In the genomic region with DNA sequence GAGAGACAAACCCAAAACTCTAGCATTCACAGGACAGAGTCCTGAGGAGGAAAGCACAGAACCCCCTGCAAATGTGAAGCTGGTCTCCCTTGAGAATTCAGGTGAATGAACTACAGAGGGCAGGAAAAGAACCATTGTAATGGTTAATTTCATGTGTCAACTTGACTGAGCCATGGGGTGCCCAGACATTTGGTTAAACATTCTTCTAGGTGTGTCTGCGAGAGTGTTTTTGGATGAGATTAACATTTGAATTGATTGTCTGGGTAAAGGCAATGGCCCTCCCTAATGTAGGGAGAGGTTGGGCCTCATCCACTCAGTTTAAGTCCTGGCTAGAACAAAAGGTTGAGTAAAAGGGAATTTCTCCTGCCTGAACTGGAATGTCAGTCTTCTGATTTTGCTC, we compare ENCODE assay signal across 20 cellular contexts. TPM values are rescaled to one million over a fixed set of nuclear protein-coding genes. Genes with fewer than 3 reads are reported as not detected.
A peak's percentile ranks its signal among the peaks of the same experiment; 100 is the strongest.
DNase-seq lines count a peak whose midpoint lies in the region; ATAC-seq and TF ChIP-seq lines count a peak whose summit lies in the region.
"Had no signal": no experiment of that assay in that cellular context is flagged by ENCODE, and none has a peak within 500 bp of the region (broad histone marks: within the 10 kb centered on the region; RNA-seq: fewer than 3 reads in every experiment).

No MANE protein-coding gene starts in this region.

- H3K9me3 ChIP-seq in H9 (ENCODE audit: control insufficient read depth, low read depth, low read length) (no peaks in the 10 kb centered on the region), iPS DF 6.9 (ENCODE audit: control insufficient read depth, insufficient read depth, low read length) (no peaks in the 10 kb centered on the region), T-helper 17 cell (ENCODE audit: control insufficient read depth, low read length, poor library complexity, severe bottlenecking) (no peaks in the 10 kb centered on the region)
- H3K9me3 ChIP-seq: A549 had no signal

- H3K27ac ChIP-seq in C4-2B = peak overlapping the region; percentile 19; the same call in 1 of the 2 replicates
- no peak overlapping the region for H3K27ac ChIP-seq in H9 (ENCODE audit: insufficient read length, low read depth, low read length)
- peak overlapping the region; percentile 60; the same call in 1 of the 2 replicates for H3K27ac ChIP-seq in VCaP
- H3K27ac ChIP-seq in iPS DF 6.9 (ENCODE audit: low read length) = no peak overlapping the region

- H3K27me3 ChIP-seq in H9 (ENCODE audit: insufficient read depth, low read length) (no peaks in the 10 kb centered on the region), iPS DF 6.9 (ENCODE audit: control insufficient read depth, insufficient read depth, low read length) (no peaks in the 10 kb centered on the region)

- H3K36me3 Mint-ChIP-seq in H9 (ENCODE audit: insufficient read depth in 1 of 3, low read depth in 3 of 3) (peaks cover 0 to 3% (median 0%) of the 10 kb centered on the region in 3 experiments; a peak in 2 of 7 replicates), T-helper 17 cell (ENCODE audit: low read depth) (peaks cover 3% of the 10 kb centered on the region)
- H3K36me3 Mint-ChIP-seq: CD4-positive, alpha-beta memory T cell had no signal

- no peak overlapping the region for H2AFZ ChIP-seq in H9 (ENCODE audit: low read length)

- H3K4me3 Mint-ChIP-seq in H9 (peak overlapping the region; percentile 6 to 36; a peak in 2 of 5 replicates), T-helper 17 cell (no peak overlapping the region)
- H3K4me3 Mint-ChIP-seq: CD4-positive, alpha-beta memory T cell had no signal

- H3K79me2 ChIP-seq in H9 (ENCODE audit: insufficient read depth, low read length) = no peaks in the 10 kb centered on the region

- H3K27me3 Mint-ChIP-seq in H9 (ENCODE audit: low read depth) (no peaks in the 10 kb centered on the region; the same call in 1 of the 2 replicates), T-helper 17 cell (peaks cover 2% of the 10 kb centered on the region)
- H3K27me3 Mint-ChIP-seq: CD4-positive, alpha-beta memory T cell had no signal

- H3K4me1 Mint-ChIP-seq in H9 (peaks cover 26 to 42% of the 10 kb centered on the region in 2 experiments), T-helper 17 cell (peaks cover 2% of the 10 kb centered on the region)

- no peak overlapping the region for H3K9ac ChIP-seq in H9 (ENCODE audit: extremely low read depth, insufficient read length, low read length)

- H3K14ac ChIP-seq in H9 (ENCODE audit: insufficient read depth, low read length) = no peak overlapping the region

- no peak overlapping the region for H3T11ph ChIP-seq in H9 (ENCODE audit: low read length)

- H4K8ac ChIP-seq in H9 (replicated peaks; ENCODE audit: insufficient read length, low read depth, low read length) = no peak overlapping the region

- H2BK5ac ChIP-seq in H9 (ENCODE audit: insufficient read length, low read length) = no peak overlapping the region

- no peaks in the 10 kb centered on the region for H3K36me3 ChIP-seq in iPS DF 6.9 (ENCODE audit: control insufficient read depth, insufficient read depth, low read length)

- no CpG with 5 or more reads among the region's 1 CpG for WGBS in H9 (ENCODE audit: extremely low coverage, insufficient read length, low lambda C conversion rate)
- WGBS in iPS DF 6.9 (ENCODE audit: insufficient coverage, insufficient read length) = no CpG with 5 or more reads among the region's 1 CpG

- H3K4me3 ChIP-seq in iPS DF 6.9 (ENCODE audit: low read length) = no peak overlapping the region
- H3K4me3 ChIP-seq: A549 had no signal

- H3K27ac Mint-ChIP-seq in H9 (peak overlapping the region; percentile 73 to 99 (median 87); a peak in 6 of 7 replicates), T-helper 17 cell (no peak overlapping the region)
- H3K27ac Mint-ChIP-seq: CD4-positive, alpha-beta memory T cell had no signal

- H4K20me1 ChIP-seq in H9 (ENCODE audit: control insufficient read depth, insufficient read depth, insufficient read length) = no peaks in the 10 kb centered on the region

- no peak for ATAC-seq in stimulated activated naive CD8-positive, alpha-beta T cell treated with anti-CD3 and anti-CD28 coated beads, Interleukin-15, Interleukin-2, amounts not matched to agents 100 U/mL and 50 U/mL, for 24 hours
- ATAC-seq in T-helper 17 cell = no peak
- ATAC-seq: A549, SK-N-SH treated with all-trans-retinoic acid at 6 μM for 48 hours had no signal

- no peak overlapping the region for H3K4me2 ChIP-seq in H9 (ENCODE audit: insufficient read depth, insufficient read length, low read length)
- H3K4me2 ChIP-seq: A549 had no signal

- no peak overlapping the region for H4K5ac ChIP-seq in H9 (ENCODE audit: insufficient read length, low read depth, low read length)

- no peak overlapping the region for H3K4ac ChIP-seq in H9 (ENCODE audit: low read depth, low read length)

- no peak overlapping the region for H2BK20ac ChIP-seq in H9 (ENCODE audit: low read depth, low read length, poor library complexity, severe bottlenecking)

- H3K56ac ChIP-seq in H9 (ENCODE audit: insufficient read length, low read depth, low read length) = no peak overlapping the region

- H2BK15ac ChIP-seq in H9 (ENCODE audit: low read depth, low read length) = no peak overlapping the region

- peak; percentile 78 for DNase-seq in H9
- DNase-seq in iPS DF 6.9 (ENCODE audit: low read depth, low spot score) = peak; percentile 74
- no peak for DNase-seq in stimulated activated naive CD8-positive, alpha-beta T cell treated with anti-CD3 and anti-CD28 coated beads, Interleukin-15, Interleukin-2, amounts not matched to agents 100 U/mL and 50 U/mL, for 24 hours
- DNase-seq in 8988T = no peak
- no peak for DNase-seq in SHP77 treated with DMSO at 0.1 percent for 48 hours (lab: John Stamatoyannopoulos, UW)
- DNase-seq in T-helper 17 cell = no peak
- DNase-seq: CD4-positive, alpha-beta memory T cell; DMS53; EL; IMR-90; NCI-H1417 treated with DMSO at 0.1 percent for 48 hours; NCI-H2029 treated with DMSO at 0.1 percent for 48 hours; NCI-H510A; NCI-H774; OCI-M1; SIG-M5 had no signal

- H3K4me1 ChIP-seq in H9 (ENCODE audit: insufficient read depth, low read length) = no peaks in the 10 kb centered on the region; the same call in 1 of the 2 replicates
- peaks cover 1% of the 10 kb centered on the region; the same call in 1 of the 2 replicates for H3K4me1 ChIP-seq in iPS DF 6.9 (ENCODE audit: control insufficient read depth, insufficient read depth, low read length)

- H3K9me3 Mint-ChIP-seq in H9 = peaks cover 0 to 5% of the 10 kb centered on the region in 2 experiments; a peak in 1 of 5 replicates
- H3K9me3 Mint-ChIP-seq: CD4-positive, alpha-beta memory T cell had no signal

- no peaks in the 10 kb centered on the region for H3K23me2 ChIP-seq in H9 (ENCODE audit: insufficient read length, low read depth, low read length, poor library complexity, severe bottlenecking)

- no peak overlapping the region for H2BK120ac ChIP-seq in H9 (ENCODE audit: low read depth, low read length, poor library complexity, severe bottlenecking)

- no peak overlapping the region for H2BK12ac ChIP-seq in H9 (ENCODE audit: insufficient read length, low read depth, low read length)

- H3K23ac ChIP-seq in H9 (ENCODE audit: insufficient read length, low read depth, low read length) = no peak overlapping the region

- TF ChIP-seq CTCF in C4-2B (conservative IDR thresholded peaks at IDR 0.05) (no peak), H9 (conservative IDR thresholded peaks at IDR 0.05) (no peak), VCaP (conservative IDR thresholded peaks at IDR 0.05) (no peak)

- H3K79me1 ChIP-seq in H9 (ENCODE audit: insufficient read depth, low read depth, low read length, poor library complexity, severe bottlenecking) = no peaks in the 10 kb centered on the region

- H4K91ac ChIP-seq in H9 (ENCODE audit: insufficient read length, low read depth, low read length) = no peak overlapping the region

- H2AK5ac ChIP-seq in H9 (ENCODE audit: insufficient read length, low read length) = no peak overlapping the region

- H3K18ac ChIP-seq in H9 (ENCODE audit: insufficient read length, low read depth, low read length) = no peak overlapping the region

RNA-seq across cellular contexts. Expression of a gene that starts 15.7 kb away (rescaled TPM):
- total RNA-seq in H9 (2021) (75.2 and 78.9 TPM in 2 replicates), T-helper 17 cell (1 to 10 TPM in 1 of 2 donors, under 1 TPM in 1; 0.67 to 1.4 TPM)

Comparison
In these comparisons a context has a peak if more than half of its experiments do, and no peak if none do; other contexts are left out.
1. H3K27ac ChIP-seq: peak in C4-2B (single experiment) and VCaP (single experiment); none in H9 (single experiment) and iPS DF 6.9 (single experiment).
2. DNase-seq: peak in H9 (single experiment) and iPS DF 6.9 (single experiment); none in stimulated activated naive CD8-positive, alpha-beta T cell treated with anti-CD3 and anti-CD28 coated beads, Interleukin-15, Interleukin-2, amounts not matched to agents 100 U/mL and 50 U/mL, for 24 hours (single experiment), 8988T (single experiment), SHP77 treated with DMSO at 0.1 percent for 48 hours (single experiment) and T-helper 17 cell (0 of 3).
3. RNA of a gene that starts 15.7 kb away (total RNA-seq): 75.2 to 78.9 TPM in H9; 0.67 to 1.4 TPM in T-helper 17 cell; every median in the first group is over 10 times any median in the second.